In genomic region chr9:120713257-120714087, GRCh38 we compare ENCODE assay signal across 8 cellular contexts. TPM values are rescaled to one million over a fixed set of nuclear protein-coding genes. Genes with fewer than 3 reads are reported as not detected.
DNase-seq lines count a peak whose midpoint lies in the region; ATAC-seq, FAIRE-seq and TF ChIP-seq lines count a peak whose summit lies in the region.

No MANE protein-coding gene starts in this region.

- peak overlapping the region; percentile 92 for H3K27ac Mint-ChIP-seq in stimulated activated memory B cell treated with anti-CD40 and anti-IgM and Interleukin-4, amounts not matched to agents 10 μg/mL and 1 μg/mL and 100 μg/mL, for 72 hours

- no peaks in the 10 kb centered on the region for H3K36me3 Mint-ChIP-seq in stimulated activated memory B cell treated with anti-CD40 and anti-IgM and Interleukin-4, amounts not matched to agents 10 μg/mL and 1 μg/mL and 100 μg/mL, for 72 hours

- ATAC-seq in GM18511 (IDR thresholded peaks at IDR 0.05; ENCODE audit: unreplicated experiment) (peak; percentile 0), PC-3 (no peak), K562 (peak; percentile 1; the same call in 1 of the 3 replicates), left lobe of liver (no peak), HG03135 (IDR thresholded peaks at IDR 0.05; ENCODE audit: unreplicated experiment) (no peak)
- ATAC-seq in stimulated activated memory B cell treated with anti-CD40 and anti-IgM and Interleukin-4, amounts not matched to agents 10 μg/mL and 1 μg/mL and 100 μg/mL, for 72 hours: no peak

- H3K4me2 ChIP-seq in PC-3 (ENCODE audit: low read length): peak overlapping the region; percentile 72
- H3K4me2 ChIP-seq in K562 (ENCODE audit: insufficient read depth, low read length): peak overlapping the region; percentile 73

- H3K79me2 ChIP-seq in PC-3 (ENCODE audit: low read length) (peaks cover 29% of the 10 kb centered on the region), K562 (ENCODE audit: control insufficient read depth, insufficient read depth, low read length) (peaks cover 34% of the 10 kb centered on the region; the same call in 2 of the 3 replicates)

- H4K20me1 ChIP-seq in PC-3 (ENCODE audit: low read length) (no peaks in the 10 kb centered on the region), K562 (replicated peaks; ENCODE audit: control insufficient read depth, insufficient read depth, low read length) (no peaks in the 10 kb centered on the region; the same call in 1 of the 2 replicates)

- peak; percentile 56 for FAIRE-seq in K562 (lab: Jason Lieb, UNC)

- H3K9ac ChIP-seq in PC-3 (ENCODE audit: low read length) (peak overlapping the region; percentile 69), K562 (ENCODE audit: insufficient read depth in 1 of 2, low read depth in 2 of 2, low read length in 2 of 2) (peak overlapping the region; percentile 64 to 90; a peak in 3 of 4 replicates)

- intact Hi-C loops in PC-3 (cut with micrococcal nuclease): loop anchor here (1.0 kb wide), 1 partner anchor 93 kb away; no protein-coding TSS in a partner anchor
- intact Hi-C loops in K562 (cut with micrococcal nuclease): loop anchor here (2.0 kb wide), 1 partner anchor 93 kb away; no protein-coding TSS in a partner anchor

- H3K27ac ChIP-seq in PC-3 (ENCODE audit: low read length): no peak overlapping the region
- peak overlapping the region; percentile 57 for H3K27ac ChIP-seq in K562 (ENCODE audit: extremely low read depth, low read depth, low read length)

- no peak for TF ChIP-seq RAD21 in K562 (CRISPR knock-in tag; conservative IDR thresholded peaks at IDR 0.05 in 1 of 2, IDR thresholded peaks at IDR 0.05 in 1 of 2)

- peaks cover 36% of the 10 kb centered on the region for H3K4me1 Mint-ChIP-seq in stimulated activated memory B cell treated with anti-CD40 and anti-IgM and Interleukin-4, amounts not matched to agents 10 μg/mL and 1 μg/mL and 100 μg/mL, for 72 hours

- H3K27me3 Mint-ChIP-seq in stimulated activated memory B cell treated with anti-CD40 and anti-IgM and Interleukin-4, amounts not matched to agents 10 μg/mL and 1 μg/mL and 100 μg/mL, for 72 hours: no peaks in the 10 kb centered on the region

- peak; percentile 29 for DNase-seq in PC-3
- peak; percentile 28 to 35 (median 32) for DNase-seq in K562 (ENCODE audit: extremely low read depth in 1 of 4, low spot score in 3 of 4)
- no peak for DNase-seq in kidney epithelial cell (ENCODE audit: low read depth)
- no peak for DNase-seq in left lobe of liver (ENCODE audit: low spot score)
- DNase-seq in NCI-H446 (lab: John Stamatoyannopoulos, UW): no peak

- H3K9me1 ChIP-seq in K562 (ENCODE audit: control insufficient read depth, insufficient read depth, low read length): no peaks in the 10 kb centered on the region

- CTCF ChIA-PET in PC-3 (lab: Charles Lee): no interaction called here
- CTCF ChIA-PET in K562 (lab: Yijun Ruan, JAX; ENCODE audit: low intra/inter-chr PET ratio): no interaction called here

- no peaks in the 10 kb centered on the region for H3K9me3 Mint-ChIP-seq in stimulated activated memory B cell treated with anti-CD40 and anti-IgM and Interleukin-4, amounts not matched to agents 10 μg/mL and 1 μg/mL and 100 μg/mL, for 72 hours

- no peaks in the 10 kb centered on the region for H3F3A ChIP-seq in PC-3 (ENCODE audit: low read length, unreplicated experiment)

- in situ Hi-C loops in K562 (cut with MboI): no loop called here

- H3K4me1 ChIP-seq in PC-3 (ENCODE audit: insufficient read depth, low read length): peaks cover 41% of the 10 kb centered on the region
- peaks cover 19 to 29% of the 10 kb centered on the region in 2 experiments; a peak in 4 of 5 replicates for H3K4me1 ChIP-seq in K562 (replicated peaks in 1 of 2; ENCODE audit: control insufficient read depth in 2 of 2, insufficient read depth in 2 of 2, low read length in 2 of 2)

- BruUV-seq in PC-3 (replicated peaks; lab: Mats Ljungman, UMichigan): no TSS peak
- BruUV-seq in K562 (replicated peaks; lab: Mats Ljungman, UMichigan): no TSS peak

- 3% methylated on average over 37 of the region's 50 CpGs for WGBS in K562 (ENCODE audit: insufficient coverage, low coverage, missing lambda C conversion rate)

- no peaks in the 10 kb centered on the region for H3K27me3 ChIP-seq in PC-3 (ENCODE audit: low read length)
- H3K27me3 ChIP-seq in K562 (ENCODE audit: control insufficient read depth in 2 of 2, insufficient read depth in 2 of 2, low read length in 2 of 2): no peaks in the 10 kb centered on the region
- no peaks in the 10 kb centered on the region for H3K27me3 ChIP-seq in kidney epithelial cell (ENCODE audit: control insufficient read depth, insufficient read depth, low read length)

- H3K36me3 ChIP-seq in PC-3 (ENCODE audit: low read depth, low read length) (no peaks in the 10 kb centered on the region), K562 (ENCODE audit: control insufficient read depth, insufficient read depth, low read length) (no peaks in the 10 kb centered on the region), kidney epithelial cell (ENCODE audit: control insufficient read depth, insufficient read depth, low read length) (no peaks in the 10 kb centered on the region)

- POLR2A ChIA-PET in PC-3 (lab: Charles Lee; ENCODE audit: unreplicated experiment): no interaction called here
- POLR2A ChIA-PET in K562 (lab: Yijun Ruan, JAX): interaction anchor here (1.4 kb wide), 1 partner anchor 96 kb away, joined by 4 read pairs; no protein-coding TSS in a partner anchor

- H3K4me3 Mint-ChIP-seq in stimulated activated memory B cell treated with anti-CD40 and anti-IgM and Interleukin-4, amounts not matched to agents 10 μg/mL and 1 μg/mL and 100 μg/mL, for 72 hours: peak overlapping the region; percentile 96

- H2AFZ ChIP-seq in PC-3 (ENCODE audit: low read length): peak overlapping the region; percentile 67
- peak overlapping the region; percentile 79 for H2AFZ ChIP-seq in K562 (ENCODE audit: low read depth, low read length)

- no peak for TF ChIP-seq POLR2A in K562 (conservative IDR thresholded peaks at IDR 0.05)

- H3K9me3 ChIP-seq in PC-3 (ENCODE audit: low read length) (no peaks in the 10 kb centered on the region), K562 (replicated peaks; ENCODE audit: control insufficient read depth, insufficient read depth, low read depth, low read length) (no peaks in the 10 kb centered on the region)

- H3K9me2 ChIP-seq in PC-3 (replicated peaks; ENCODE audit: low read length): no peaks in the 10 kb centered on the region

- TF ChIP-seq EP300 in K562 (IDR thresholded peaks at IDR 0.05; ENCODE audit: low read length): no peak

- peak overlapping the region; percentile 83 for H3K4me3 ChIP-seq in PC-3 (ENCODE audit: low read length)
- H3K4me3 ChIP-seq in K562: peak overlapping the region; percentile 75
- peak overlapping the region; percentile 93 for H3K4me3 ChIP-seq in kidney epithelial cell (ENCODE audit: low read depth, low read length)

- TF ChIP-seq CTCF in PC-3 (conservative IDR thresholded peaks at IDR 0.05; ENCODE audit: low read depth, low read length): no peak
- no peak for TF ChIP-seq CTCF in K562 (IDR thresholded peaks at IDR 0.05 in 2 of 3, conservative IDR thresholded peaks at IDR 0.05 in 1 of 3; ENCODE audit: insufficient read depth in 2 of 3, low read depth in 1 of 3, low read length in 3 of 3)
- no peak for TF ChIP-seq CTCF in kidney epithelial cell (IDR thresholded peaks at IDR 0.05; ENCODE audit: insufficient read depth, low read length, poor library complexity, severe bottlenecking)

TF ChIP-seq in K562, 482 proteins besides CTCF, POLR2A, EP300 and RAD21 (continues in another document):
- TF ChIP-seq ZBTB2 (IDR thresholded peaks at IDR 0.05) (no peak), SMC3 (conservative IDR thresholded peaks at IDR 0.05; ENCODE audit: insufficient read depth, low read depth, low read length) (no peak), ZNF124 (CRISPR knock-in tag; IDR thresholded peaks at IDR 0.05) (0 out of 2 replicates have a peak, but pooled peaks have one; percentile 14)

RNA-seq across cellular contexts. Expression of gene MEGF9, which starts 0.8 kb away (rescaled TPM):
- 2.6 and 3.1 TPM in 2 replicates for total RNA-seq in PC-3 (2014; rRNA removed)
- 2.3 and 4.4 TPM in 2 replicates for total RNA-seq in K562 (2011; cell fraction: chromatin; rRNA removed; ENCODE audit: low replicate concordance)
- 2.2 and 3.2 TPM in 2 replicates for total RNA-seq in K562 (2011; cell fraction: nucleolus; rRNA removed)
- 5.2 and 10.3 TPM in 2 replicates for total RNA-seq in K562 (2011; cell fraction: nucleoplasm; rRNA removed)
- total RNA-seq in K562 (2014; rRNA removed): 3.3 and 3.7 TPM in 2 replicates
- total RNA-seq in K562 (2014; rRNA removed; fragmentation: Illumina TruSeq; extraction: Trizol): 5.7 and 5.8 TPM in 2 replicates
- 4.3 TPM in 2 replicates for total RNA-seq in K562 (2015; rRNA removed; fragmentation: Illumina TruSeq; extraction: Trizol)
- 5.2 TPM in 2 replicates for total RNA-seq in K562 (2021)
- polyA plus RNA-seq in K562 (2011; rRNA removed): 2.5 and 3.8 TPM in 2 replicates
- polyA plus RNA-seq in K562 (2011; cell fraction: cytosol; rRNA removed): 1.4 and 1.9 TPM in 2 replicates
- 0.86 and 0.88 TPM in 2 replicates for polyA plus RNA-seq in K562 (2011; cell fraction: nucleus; rRNA removed)
- 4.4 and 5.3 TPM in 2 replicates for polyA plus RNA-seq in K562 (2012)
- 5.6 and 6.2 TPM in 2 replicates for polyA plus RNA-seq in K562 (2014; fragmentation: Illumina TruSeq; extraction: Trizol)
- 1 to 10 TPM; 2.1 to 2.3 TPM for polyA plus RNA-seq in K562 (2014; fragmentation: Nextera tagmentation; extraction: Ambion mirVana)
- 3.5 TPM in 2 replicates for polyA plus RNA-seq in K562 (2014; rRNA removed)
- polyA minus RNA-seq in K562 (2011; rRNA and poly(A)+ RNA removed): 4.6 and 5.8 TPM in 2 replicates
- 3.9 and 4.0 TPM in 2 replicates for polyA minus RNA-seq in K562 (2011; cell fraction: cytosol; rRNA and poly(A)+ RNA removed)
- polyA minus RNA-seq in K562 (2011; cell fraction: nucleus; rRNA and poly(A)+ RNA removed): 0.81 and 1.1 TPM in 2 replicates
- total RNA-seq in kidney epithelial cell: 10.0 and 11.1 TPM in 2 replicates
- total RNA-seq in left lobe of liver: 26.4 TPM

Comparison
In these comparisons a context has a peak if more than half of its experiments do, and no peak if none do; other contexts are left out.
1. ATAC-seq: peak in GM18511 (single experiment) and K562 (single experiment); none in PC-3 (single experiment), stimulated activated memory B cell treated with anti-CD40 and anti-IgM and Interleukin-4, amounts not matched to agents 10 μg/mL and 1 μg/mL and 100 μg/mL, for 72 hours (single experiment), left lobe of liver (single experiment) and HG03135 (single experiment).
2. DNase-seq: peak in PC-3 (single experiment) and K562 (4 of 4); none in kidney epithelial cell (single experiment), left lobe of liver (single experiment) and NCI-H446 (0 of 2).
3. Peak in every context shown above with its lines, with median percentiles within 50 percentile points of each other: H3K4me3 ChIP-seq.